27 cellular contexts compared by ENCODE assay signal in genomic region chr15:88303455-88303854, GRCh38. TPM values are rescaled to one million over a fixed set of nuclear protein-coding genes. Genes with fewer than 3 reads are reported as not detected.
"Had no signal": no experiment of that assay in that cellular context is flagged by ENCODE, and none has a peak within 500 bp of the region (broad histone marks: within the 10 kb centered on the region; RNA-seq: fewer than 3 reads in every experiment).

No MANE protein-coding gene starts in this region.

- DNase-seq: activated CD4-positive, alpha-beta memory T cell treated with anti-CD3 and anti-CD28 coated beads for 36 hours; activated CD4-positive, alpha-beta T cell treated with anti-CD3 and anti-CD28 coated beads, Interleukin-2, amount 10 ng/mL, durations not matched to agents 7 days and 5 days; activated CD4-positive, CD25-positive, alpha-beta regulatory T cell treated with anti-CD3 and anti-CD28 coated beads, Interleukin-2, amount 50 U/mL, for 72 hours; activated CD8-positive, alpha-beta memory T cell treated with anti-CD3 and anti-CD28 coated beads for 24 hours; activated effector memory CD4-positive, alpha-beta T cell treated with anti-CD3 and anti-CD28 coated beads, Interleukin-2, amount 50 U/mL, for 16 hours; activated naive CD4-positive, alpha-beta T cell treated with Interleukin-2 at 50 U/mL for 16 hours; activated naive CD8-positive, alpha-beta T cell treated with anti-CD3 and anti-CD28 coated beads, Interleukin-2, amount 50 U/mL, for 24 hours; activated T-cell treated with anti-CD3 and anti-CD28 coated beads, Interleukin-2, amount 50 U/mL, for 4 hours; amniotic stem cell; body of pancreas; KG1; NCI-H1092; NCI-H1417; NCI-H1930; NCI-H2171 treated with DMSO at 0.1 percent for 48 hours; NCI-H345; NCI-H510A treated with DMSO at 0.1 percent for 48 hours; NCI-H69; NK-92 treated with Interleukin-12 subunit alpha and Interleukin-12 subunit beta, amount 100 ng/mL, for 24 hours; OCI-M1; Peyer's patch; SIG-M5; T-helper 17 cell; T-helper 9 cell had no signal

- H3K4me3 ChIP-seq: ascending aorta, body of pancreas, Peyer's patch had no signal

- H3K4me1 ChIP-seq: ascending aorta, body of pancreas, Peyer's patch had no signal

- H3K27ac ChIP-seq: ascending aorta, body of pancreas, Peyer's patch had no signal

- H3K9me3 ChIP-seq: ascending aorta, body of pancreas, Peyer's patch had no signal

- H3K27me3 ChIP-seq: ascending aorta, body of pancreas, Peyer's patch had no signal

- ATAC-seq: activated naive CD4-positive, alpha-beta T cell treated with anti-CD3 and anti-CD28 coated beads, Interleukin-2, amount 50 U/mL, for 72 hours; activated naive CD8-positive, alpha-beta T cell treated with anti-CD3 and anti-CD28 coated beads, Interleukin-2, amount 50 U/mL, for 24 hours; activated T-cell treated with anti-CD3 and anti-CD28 coated beads, Interleukin-2, amount 50 U/mL, for 4 hours; body of pancreas; T-helper 17 cell; WTC11 had no signal

- H3K36me3 ChIP-seq: ascending aorta, Peyer's patch had no signal

RNA-seq across cellular contexts. Expression of gene NTRK3, which starts 46.9 kb away (rescaled TPM):
- total RNA-seq: activated CD4-positive, alpha-beta T cell treated with anti-CD3 and anti-CD28 coated beads, Interleukin-2, amount 10 ng/mL, durations not matched to agents 7 days and 5 days; T-helper 17 cell had no signal
